In the genomic region with DNA sequence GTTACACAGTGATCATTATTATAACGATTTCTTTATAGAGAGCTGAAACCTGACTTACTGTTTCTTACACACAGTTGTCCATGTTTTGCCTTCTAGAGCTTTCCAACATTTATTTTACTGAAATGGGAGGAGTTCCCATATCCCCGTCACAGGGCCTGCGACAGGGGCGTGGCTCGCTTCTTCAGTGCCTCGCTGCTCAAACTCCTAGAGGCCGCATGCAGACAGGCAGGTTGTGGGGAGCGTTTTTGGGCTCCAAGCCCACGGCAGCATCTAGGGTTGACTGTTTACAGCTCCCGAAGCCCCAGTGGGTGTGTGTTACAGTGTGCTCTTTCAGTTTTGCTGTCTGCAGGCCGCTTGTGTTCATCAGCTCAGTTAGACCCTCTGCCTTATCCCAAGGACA, we compare ENCODE assay signal across 1 cellular context.
TF ChIP-seq lines count a peak whose summit lies in the region.

No MANE protein-coding gene starts in this region.

TF ChIP-seq in K562, 482 proteins besides CTCF, POLR2A, EP300 and RAD21 (continued from another document and continues in another):
- TF ChIP-seq, protein P1, sequence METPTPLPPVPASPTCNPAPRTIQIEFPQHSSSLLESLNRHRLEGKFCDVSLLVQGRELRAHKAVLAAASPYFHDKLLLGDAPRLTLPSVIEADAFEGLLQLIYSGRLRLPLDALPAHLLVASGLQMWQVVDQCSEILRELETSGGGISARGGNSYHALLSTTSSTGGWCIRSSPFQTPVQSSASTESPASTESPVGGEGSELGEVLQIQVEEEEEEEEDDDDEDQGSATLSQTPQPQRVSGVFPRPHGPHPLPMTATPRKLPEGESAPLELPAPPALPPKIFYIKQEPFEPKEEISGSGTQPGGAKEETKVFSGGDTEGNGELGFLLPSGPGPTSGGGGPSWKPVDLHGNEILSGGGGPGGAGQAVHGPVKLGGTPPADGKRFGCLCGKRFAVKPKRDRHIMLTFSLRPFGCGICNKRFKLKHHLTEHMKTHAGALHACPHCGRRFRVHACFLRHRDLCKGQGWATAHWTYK (CRISPR knock-in tag; IDR thresholded peaks at IDR 0.05): 0 out of 2 replicates have a peak, but pooled peaks have one; percentile 19
- no peak for TF ChIP-seq DMBX1 (CRISPR knock-in tag; IDR thresholded peaks at IDR 0.05; ENCODE audit: borderline replicate concordance)
- peak; percentile 23 for TF ChIP-seq TAF1 (IDR thresholded peaks at IDR 0.05; ENCODE audit: control insufficient read depth, extremely low read depth, insufficient read depth, low read length, severe bottlenecking)
- TF ChIP-seq, protein P2, sequence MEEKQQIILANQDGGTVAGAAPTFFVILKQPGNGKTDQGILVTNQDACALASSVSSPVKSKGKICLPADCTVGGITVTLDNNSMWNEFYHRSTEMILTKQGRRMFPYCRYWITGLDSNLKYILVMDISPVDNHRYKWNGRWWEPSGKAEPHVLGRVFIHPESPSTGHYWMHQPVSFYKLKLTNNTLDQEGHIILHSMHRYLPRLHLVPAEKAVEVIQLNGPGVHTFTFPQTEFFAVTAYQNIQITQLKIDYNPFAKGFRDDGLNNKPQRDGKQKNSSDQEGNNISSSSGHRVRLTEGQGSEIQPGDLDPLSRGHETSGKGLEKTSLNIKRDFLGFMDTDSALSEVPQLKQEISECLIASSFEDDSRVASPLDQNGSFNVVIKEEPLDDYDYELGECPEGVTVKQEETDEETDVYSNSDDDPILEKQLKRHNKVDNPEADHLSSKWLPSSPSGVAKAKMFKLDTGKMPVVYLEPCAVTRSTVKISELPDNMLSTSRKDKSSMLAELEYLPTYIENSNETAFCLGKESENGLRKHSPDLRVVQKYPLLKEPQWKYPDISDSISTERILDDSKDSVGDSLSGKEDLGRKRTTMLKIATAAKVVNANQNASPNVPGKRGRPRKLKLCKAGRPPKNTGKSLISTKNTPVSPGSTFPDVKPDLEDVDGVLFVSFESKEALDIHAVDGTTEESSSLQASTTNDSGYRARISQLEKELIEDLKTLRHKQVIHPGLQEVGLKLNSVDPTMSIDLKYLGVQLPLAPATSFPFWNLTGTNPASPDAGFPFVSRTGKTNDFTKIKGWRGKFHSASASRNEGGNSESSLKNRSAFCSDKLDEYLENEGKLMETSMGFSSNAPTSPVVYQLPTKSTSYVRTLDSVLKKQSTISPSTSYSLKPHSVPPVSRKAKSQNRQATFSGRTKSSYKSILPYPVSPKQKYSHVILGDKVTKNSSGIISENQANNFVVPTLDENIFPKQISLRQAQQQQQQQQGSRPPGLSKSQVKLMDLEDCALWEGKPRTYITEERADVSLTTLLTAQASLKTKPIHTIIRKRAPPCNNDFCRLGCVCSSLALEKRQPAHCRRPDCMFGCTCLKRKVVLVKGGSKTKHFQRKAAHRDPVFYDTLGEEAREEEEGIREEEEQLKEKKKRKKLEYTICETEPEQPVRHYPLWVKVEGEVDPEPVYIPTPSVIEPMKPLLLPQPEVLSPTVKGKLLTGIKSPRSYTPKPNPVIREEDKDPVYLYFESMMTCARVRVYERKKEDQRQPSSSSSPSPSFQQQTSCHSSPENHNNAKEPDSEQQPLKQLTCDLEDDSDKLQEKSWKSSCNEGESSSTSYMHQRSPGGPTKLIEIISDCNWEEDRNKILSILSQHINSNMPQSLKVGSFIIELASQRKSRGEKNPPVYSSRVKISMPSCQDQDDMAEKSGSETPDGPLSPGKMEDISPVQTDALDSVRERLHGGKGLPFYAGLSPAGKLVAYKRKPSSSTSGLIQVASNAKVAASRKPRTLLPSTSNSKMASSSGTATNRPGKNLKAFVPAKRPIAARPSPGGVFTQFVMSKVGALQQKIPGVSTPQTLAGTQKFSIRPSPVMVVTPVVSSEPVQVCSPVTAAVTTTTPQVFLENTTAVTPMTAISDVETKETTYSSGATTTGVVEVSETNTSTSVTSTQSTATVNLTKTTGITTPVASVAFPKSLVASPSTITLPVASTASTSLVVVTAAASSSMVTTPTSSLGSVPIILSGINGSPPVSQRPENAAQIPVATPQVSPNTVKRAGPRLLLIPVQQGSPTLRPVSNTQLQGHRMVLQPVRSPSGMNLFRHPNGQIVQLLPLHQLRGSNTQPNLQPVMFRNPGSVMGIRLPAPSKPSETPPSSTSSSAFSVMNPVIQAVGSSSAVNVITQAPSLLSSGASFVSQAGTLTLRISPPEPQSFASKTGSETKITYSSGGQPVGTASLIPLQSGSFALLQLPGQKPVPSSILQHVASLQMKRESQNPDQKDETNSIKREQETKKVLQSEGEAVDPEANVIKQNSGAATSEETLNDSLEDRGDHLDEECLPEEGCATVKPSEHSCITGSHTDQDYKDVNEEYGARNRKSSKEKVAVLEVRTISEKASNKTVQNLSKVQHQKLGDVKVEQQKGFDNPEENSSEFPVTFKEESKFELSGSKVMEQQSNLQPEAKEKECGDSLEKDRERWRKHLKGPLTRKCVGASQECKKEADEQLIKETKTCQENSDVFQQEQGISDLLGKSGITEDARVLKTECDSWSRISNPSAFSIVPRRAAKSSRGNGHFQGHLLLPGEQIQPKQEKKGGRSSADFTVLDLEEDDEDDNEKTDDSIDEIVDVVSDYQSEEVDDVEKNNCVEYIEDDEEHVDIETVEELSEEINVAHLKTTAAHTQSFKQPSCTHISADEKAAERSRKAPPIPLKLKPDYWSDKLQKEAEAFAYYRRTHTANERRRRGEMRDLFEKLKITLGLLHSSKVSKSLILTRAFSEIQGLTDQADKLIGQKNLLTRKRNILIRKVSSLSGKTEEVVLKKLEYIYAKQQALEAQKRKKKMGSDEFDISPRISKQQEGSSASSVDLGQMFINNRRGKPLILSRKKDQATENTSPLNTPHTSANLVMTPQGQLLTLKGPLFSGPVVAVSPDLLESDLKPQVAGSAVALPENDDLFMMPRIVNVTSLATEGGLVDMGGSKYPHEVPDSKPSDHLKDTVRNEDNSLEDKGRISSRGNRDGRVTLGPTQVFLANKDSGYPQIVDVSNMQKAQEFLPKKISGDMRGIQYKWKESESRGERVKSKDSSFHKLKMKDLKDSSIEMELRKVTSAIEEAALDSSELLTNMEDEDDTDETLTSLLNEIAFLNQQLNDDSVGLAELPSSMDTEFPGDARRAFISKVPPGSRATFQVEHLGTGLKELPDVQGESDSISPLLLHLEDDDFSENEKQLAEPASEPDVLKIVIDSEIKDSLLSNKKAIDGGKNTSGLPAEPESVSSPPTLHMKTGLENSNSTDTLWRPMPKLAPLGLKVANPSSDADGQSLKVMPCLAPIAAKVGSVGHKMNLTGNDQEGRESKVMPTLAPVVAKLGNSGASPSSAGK (IDR thresholded peaks at IDR 0.05): peak; percentile 72
- no peak for TF ChIP-seq TCF7L2 (IDR thresholded peaks at IDR 0.05; ENCODE audit: low read depth, low read length)
- TF ChIP-seq ZKSCAN8 (CRISPR knock-in tag; IDR thresholded peaks at IDR 0.05): no peak
- TF ChIP-seq NFRKB (IDR thresholded peaks at IDR 0.05; ENCODE audit: low read depth): no peak
- TF ChIP-seq L3MBTL2 (IDR thresholded peaks at IDR 0.05): peak; percentile 80
- TF ChIP-seq CREB1 (IDR thresholded peaks at IDR 0.05): peak; percentile 87
- peak; percentile 82; the same call in 1 of the 2 replicates for TF ChIP-seq CREB1 (CRISPR knock-in tag; IDR thresholded peaks at IDR 0.05)
- TF ChIP-seq TEAD1 (CRISPR knock-in tag; IDR thresholded peaks at IDR 0.05): no peak
- 0 out of 2 replicates have a peak, but pooled peaks have one; percentile 40 for TF ChIP-seq CXXC5 (CRISPR knock-in tag; IDR thresholded peaks at IDR 0.05)
- no peak for TF ChIP-seq TAF9B (IDR thresholded peaks at IDR 0.05; ENCODE audit: partially characterized antibody)
- 0 out of 2 replicates have a peak, but pooled peaks have one; percentile 46 for TF ChIP-seq KLF13 (tag; IDR thresholded peaks at IDR 0.05; ENCODE audit: borderline replicate concordance, low read depth)
- TF ChIP-seq NELFE (IDR thresholded peaks at IDR 0.05; ENCODE audit: insufficient read depth, insufficient read length): no peak
- peak; percentile 25; the same call in 1 of the 2 replicates for TF ChIP-seq POLR2G (IDR thresholded peaks at IDR 0.05; ENCODE audit: low read depth, low read length)
- TF ChIP-seq, protein P3, sequence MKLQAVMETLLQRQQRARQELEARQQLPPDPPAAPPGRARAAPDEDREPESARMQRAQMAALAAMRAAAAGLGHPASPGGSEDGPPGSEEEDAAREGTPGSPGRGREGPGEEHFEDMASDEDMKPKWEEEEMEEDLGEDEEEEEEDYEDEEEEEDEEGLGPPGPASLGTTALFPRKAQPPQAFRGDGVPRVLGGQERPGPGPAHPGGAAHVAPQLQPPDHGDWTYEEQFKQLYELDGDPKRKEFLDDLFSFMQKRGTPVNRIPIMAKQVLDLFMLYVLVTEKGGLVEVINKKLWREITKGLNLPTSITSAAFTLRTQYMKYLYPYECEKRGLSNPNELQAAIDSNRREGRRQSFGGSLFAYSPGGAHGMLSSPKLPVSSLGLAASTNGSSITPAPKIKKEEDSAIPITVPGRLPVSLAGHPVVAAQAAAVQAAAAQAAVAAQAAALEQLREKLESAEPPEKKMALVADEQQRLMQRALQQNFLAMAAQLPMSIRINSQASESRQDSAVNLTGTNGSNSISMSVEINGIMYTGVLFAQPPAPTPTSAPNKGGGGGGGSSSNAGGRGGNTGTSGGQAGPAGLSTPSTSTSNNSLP (IDR thresholded peaks at IDR 0.05; ENCODE audit: borderline replicate concordance, low read depth, low read length): no peak
- TF ChIP-seq, protein P4, sequence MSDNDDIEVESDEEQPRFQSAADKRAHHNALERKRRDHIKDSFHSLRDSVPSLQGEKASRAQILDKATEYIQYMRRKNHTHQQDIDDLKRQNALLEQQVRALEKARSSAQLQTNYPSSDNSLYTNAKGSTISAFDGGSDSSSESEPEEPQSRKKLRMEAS (CRISPR knock-in tag; IDR thresholded peaks at IDR 0.05): peak; percentile 48; the same call in 1 of the 2 replicates
- TF ChIP-seq EWSR1 (IDR thresholded peaks at IDR 0.05; ENCODE audit: borderline replicate concordance, low read depth, partially characterized antibody): no peak
- TF ChIP-seq NR2C1 (IDR thresholded peaks at IDR 0.05): no peak
- no peak for TF ChIP-seq NR2C1 (tag; IDR thresholded peaks at IDR 0.05)
- TF ChIP-seq, protein P5, sequence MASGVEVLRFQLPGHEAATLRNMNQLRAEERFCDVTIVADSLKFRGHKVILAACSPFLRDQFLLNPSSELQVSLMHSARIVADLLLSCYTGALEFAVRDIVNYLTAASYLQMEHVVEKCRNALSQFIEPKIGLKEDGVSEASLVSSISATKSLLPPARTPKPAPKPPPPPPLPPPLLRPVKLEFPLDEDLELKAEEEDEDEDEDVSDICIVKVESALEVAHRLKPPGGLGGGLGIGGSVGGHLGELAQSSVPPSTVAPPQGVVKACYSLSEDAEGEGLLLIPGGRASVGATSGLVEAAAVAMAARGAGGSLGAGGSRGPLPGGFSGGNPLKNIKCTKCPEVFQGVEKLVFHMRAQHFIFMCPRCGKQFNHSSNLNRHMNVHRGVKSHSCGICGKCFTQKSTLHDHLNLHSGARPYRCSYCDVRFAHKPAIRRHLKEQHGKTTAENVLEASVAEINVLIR (CRISPR knock-in tag; IDR thresholded peaks at IDR 0.05): peak; percentile 52; the same call in 1 of the 2 replicates
- peak; percentile 44; the same call in 1 of the 2 replicates for TF ChIP-seq EP400 (IDR thresholded peaks at IDR 0.05)
- no peak for TF ChIP-seq HDAC8 (tag; IDR thresholded peaks at IDR 0.05)
